8 cellular contexts compared by ENCODE assay signal in the genomic region with DNA sequence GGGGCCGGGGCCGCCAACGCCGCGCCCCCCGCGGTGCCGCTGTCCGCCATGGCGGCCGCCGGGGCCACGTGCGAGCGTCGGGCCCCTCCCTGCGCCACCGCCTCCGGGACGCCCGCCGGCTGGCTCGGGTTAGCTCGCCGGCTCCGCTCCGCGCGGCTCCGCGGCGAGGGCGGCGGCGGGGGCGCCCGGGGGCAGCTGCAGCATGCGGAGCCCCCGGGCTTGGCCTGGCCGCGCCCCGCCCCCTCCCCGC. TPM values are rescaled to one million over a fixed set of nuclear protein-coding genes. Genes with fewer than 3 reads are reported as not detected.
A peak's percentile ranks its signal among the peaks of the same experiment; 100 is the strongest.
DNase-seq lines count a peak whose midpoint lies in the region; ATAC-seq, FAIRE-seq and TF ChIP-seq lines count a peak whose summit lies in the region.
"Not testable (repeated sequence)": the region's sequence is repeated elsewhere in the genome, so short reads cannot be mapped to it uniquely, and the experiment has no call there.

No MANE protein-coding gene starts in this region.

- not testable (repeated sequence) for H3F3A ChIP-seq in OCI-LY1 (ENCODE audit: insufficient read depth, low read length)

- TF ChIP-seq POLR2A in HepG2 (IDR thresholded peaks at IDR 0.05; ENCODE audit: insufficient read depth in 1 of 2, low read depth in 2 of 2, low read length in 2 of 2), result not testable (repeated sequence)

- peaks cover 29% of the 10 kb centered on the region for H3K4me1 Mint-ChIP-seq in activated T-helper 1 cell treated with anti-CD3 and anti-CD28 coated beads, Interleukin-12 subunit alpha, Interleukin-12 subunit beta, Interleukin-2, Interleukin-4 antibody, amounts not matched to agents 30 ng/mL and 10 ng/mL and 1 ng/mL, durations not matched to agents 14 hours and 24 hours and 36 hours (ENCODE audit: low read depth)
- peaks cover 24 to 33% of the 10 kb centered on the region in 2 donors for H3K4me1 Mint-ChIP-seq in effector memory CD8-positive, alpha-beta T cell (ENCODE audit: low read depth in 2 of 2)

- not testable (repeated sequence) for TF ChIP-seq RAD21 in HepG2 (CRISPR knock-in tag; IDR thresholded peaks at IDR 0.05)

- not testable (repeated sequence) for H3K27me3 ChIP-seq in OCI-LY1 (ENCODE audit: insufficient read depth, low read length); HepG2 (ENCODE audit: control insufficient read depth in 1 of 2, insufficient read depth in 2 of 2, low read length in 2 of 2); trophoblast cell (ENCODE audit: insufficient read depth, low read length)

- not testable (repeated sequence) for H3K79me2 ChIP-seq in OCI-LY1 (ENCODE audit: insufficient read depth, low read length)
- H3K79me2 ChIP-seq in HepG2 (ENCODE audit: insufficient read depth, low read length), result peaks cover 26% of the 10 kb centered on the region
- peaks cover 28% of the 10 kb centered on the region for H3K79me2 ChIP-seq in trophoblast cell (ENCODE audit: control insufficient read depth, insufficient read depth, low read length, poor library complexity)

- TF ChIP-seq CTCF in 22Rv1 (IDR thresholded peaks at IDR 0.05); OCI-LY1 (IDR thresholded peaks at IDR 0.05; ENCODE audit: low read length); HepG2 (CRISPR knock-in tag; IDR thresholded peaks at IDR 0.05): not testable (repeated sequence)

- H3K36me3 ChIP-seq in OCI-LY1 (ENCODE audit: insufficient read depth, low read length), result peaks cover 21% of the 10 kb centered on the region; the same call in 1 of the 2 replicates
- peaks cover 0 to 11% of the 10 kb centered on the region in 2 experiments; a peak in 2 of 5 replicates for H3K36me3 ChIP-seq in HepG2 (replicated peaks in 1 of 2; ENCODE audit: control insufficient read depth in 1 of 2, insufficient read depth in 2 of 2, low read length in 2 of 2)
- peaks cover 19 to 26% of the 10 kb centered on the region in 2 experiments for H3K36me3 ChIP-seq in trophoblast cell (ENCODE audit: control insufficient read depth in 1 of 2, insufficient read depth in 2 of 2, low read length in 2 of 2)

- H2BK120ac ChIP-seq in trophoblast cell (ENCODE audit: insufficient read depth, low read length, poor library complexity), result not testable (repeated sequence)

- peak overlapping the region; percentile 91 for H3K4me3 ChIP-seq in OCI-LY1 (ENCODE audit: low read depth, low read length, poor library complexity, severe bottlenecking)
- peak overlapping the region; percentile 76 to 95 (median 79); a peak in 4 of 6 replicates for H3K4me3 ChIP-seq in HepG2 (replicated peaks in 1 of 3; ENCODE audit: insufficient read depth in 1 of 3, low read depth in 2 of 3, low read length in 3 of 3)
- H3K4me3 ChIP-seq in trophoblast cell (ENCODE audit: low read depth, low read length), result peak overlapping the region; percentile 97

- H4K20me1 ChIP-seq in OCI-LY1 (ENCODE audit: insufficient read depth, low read length); HepG2 (ENCODE audit: insufficient read depth, low read length): not testable (repeated sequence)

- H3K23ac ChIP-seq in trophoblast cell (ENCODE audit: low read length), result not testable (repeated sequence)

- 0% methylated on average over 7 of the region's 43 CpGs for WGBS in HepG2 (ENCODE audit: low lambda C conversion rate)
- WGBS in trophoblast cell (ENCODE audit: extremely low coverage, insufficient coverage, insufficient read length), result no CpG with 5 or more reads among the region's 43 CpGs

- not testable (repeated sequence) for H3K9me2 ChIP-seq in OCI-LY1 (ENCODE audit: low read depth, low read length)

- not testable (repeated sequence) for H3K27me3 Mint-ChIP-seq in activated T-helper 1 cell treated with anti-CD3 and anti-CD28 coated beads, Interleukin-12 subunit alpha, Interleukin-12 subunit beta, Interleukin-2, Interleukin-4 antibody, amounts not matched to agents 30 ng/mL and 10 ng/mL and 1 ng/mL, durations not matched to agents 14 hours and 24 hours and 36 hours (ENCODE audit: insufficient read depth); effector memory CD8-positive, alpha-beta T cell

- not testable (repeated sequence) for H3K27ac Mint-ChIP-seq in activated T-helper 1 cell treated with anti-CD3 and anti-CD28 coated beads, Interleukin-12 subunit alpha, Interleukin-12 subunit beta, Interleukin-2, Interleukin-4 antibody, amounts not matched to agents 30 ng/mL and 10 ng/mL and 1 ng/mL, durations not matched to agents 14 hours and 24 hours and 36 hours
- H3K27ac Mint-ChIP-seq in effector memory CD8-positive, alpha-beta T cell, result peak overlapping the region; percentile 88 to 90

- peak overlapping the region; percentile 86 for H3K4me3 Mint-ChIP-seq in activated T-helper 1 cell treated with anti-CD3 and anti-CD28 coated beads, Interleukin-12 subunit alpha, Interleukin-12 subunit beta, Interleukin-2, Interleukin-4 antibody, amounts not matched to agents 30 ng/mL and 10 ng/mL and 1 ng/mL, durations not matched to agents 14 hours and 24 hours and 36 hours
- H3K4me3 Mint-ChIP-seq in effector memory CD8-positive, alpha-beta T cell, result peak overlapping the region; percentile 86 to 89

- peak overlapping the region; percentile 78 for H3K14ac ChIP-seq in trophoblast cell (ENCODE audit: low read length)

- H2AFZ ChIP-seq in OCI-LY1 (ENCODE audit: low read length); HepG2 (ENCODE audit: low read length); trophoblast cell (ENCODE audit: insufficient read depth, low read length, poor library complexity): not testable (repeated sequence)

- H2AK5ac ChIP-seq in trophoblast cell (ENCODE audit: low read length), result not testable (repeated sequence)

- not testable (repeated sequence) for H2BK12ac ChIP-seq in trophoblast cell (ENCODE audit: low read length)

- not testable (repeated sequence) for FAIRE-seq in HepG2 (lab: Jason Lieb, UNC)

- ATAC-seq in GM18867 (IDR thresholded peaks at IDR 0.05; ENCODE audit: unreplicated experiment) (peak; percentile 11), HG02759 (IDR thresholded peaks at IDR 0.05; ENCODE audit: unreplicated experiment) (peak; percentile 22)
- peak; percentile 11 for ATAC-seq in effector memory CD8-positive, alpha-beta T cell (replicated peaks)
- not testable (repeated sequence) for ATAC-seq in HepG2

- not testable (repeated sequence) for DNase-seq in activated T-helper 1 cell treated with anti-CD3 and anti-CD28 coated beads, Interleukin-12 subunit alpha, Interleukin-12 subunit beta, Interleukin-2, Interleukin-4 antibody, amounts not matched to agents 30 ng/mL and 10 ng/mL and 1 ng/mL, durations not matched to agents 14 hours and 24 hours and 36 hours (ENCODE audit: low spot score); effector memory CD8-positive, alpha-beta T cell; HepG2 (ENCODE audit: low spot score); trophoblast cell

- peak overlapping the region; percentile 23 for H2BK5ac ChIP-seq in trophoblast cell (ENCODE audit: low read depth, low read length, poor library complexity)

- not testable (repeated sequence) for TF ChIP-seq EP300 in HepG2 (IDR thresholded peaks at IDR 0.05; ENCODE audit: low read depth in 2 of 2, low read length in 2 of 2); HepG2 (CRISPR knock-in tag; IDR thresholded peaks at IDR 0.05; ENCODE audit: borderline replicate concordance)

- not testable (repeated sequence) for H3K9me3 Mint-ChIP-seq in activated T-helper 1 cell treated with anti-CD3 and anti-CD28 coated beads, Interleukin-12 subunit alpha, Interleukin-12 subunit beta, Interleukin-2, Interleukin-4 antibody, amounts not matched to agents 30 ng/mL and 10 ng/mL and 1 ng/mL, durations not matched to agents 14 hours and 24 hours and 36 hours; effector memory CD8-positive, alpha-beta T cell

- peak overlapping the region; percentile 91; the same call in 1 of the 2 replicates for H3K9ac ChIP-seq in OCI-LY1 (ENCODE audit: low read length)
- H3K9ac ChIP-seq in HepG2 (ENCODE audit: insufficient read depth, low read depth, low read length), result peak overlapping the region; percentile 79
- peak overlapping the region; percentile 92 for H3K9ac ChIP-seq in trophoblast cell (ENCODE audit: low read length)

- not testable (repeated sequence) for H3K9me3 ChIP-seq in OCI-LY1 (ENCODE audit: low read length); HepG2 (ENCODE audit: low read length); trophoblast cell (ENCODE audit: insufficient read depth, low read depth, low read length)

- intact Hi-C loops in activated T-helper 1 cell treated with anti-CD3 and anti-CD28 coated beads, Interleukin-12 subunit alpha, Interleukin-12 subunit beta, Interleukin-2, Interleukin-4 antibody, amounts not matched to agents 30 ng/mL and 10 ng/mL and 1 ng/mL, durations not matched to agents 14 hours and 24 hours and 36 hours (cut with micrococcal nuclease), result loop anchor here (1.0 kb wide), 4 partner anchors 16 to 59 kb away; partner anchors contain the start of genes DNAJC4 and ESRRA
- intact Hi-C loops in HepG2 (cut with micrococcal nuclease; ENCODE audit: unreplicated experiment), result loop anchor here (5.0 kb wide), 1 partner anchor 56 kb away; the partner anchor contains the start of gene CATSPERZ

- not testable (repeated sequence) for H4K12ac ChIP-seq in trophoblast cell (ENCODE audit: low read depth, low read length)

- not testable (repeated sequence) for H3K36me3 Mint-ChIP-seq in activated T-helper 1 cell treated with anti-CD3 and anti-CD28 coated beads, Interleukin-12 subunit alpha, Interleukin-12 subunit beta, Interleukin-2, Interleukin-4 antibody, amounts not matched to agents 30 ng/mL and 10 ng/mL and 1 ng/mL, durations not matched to agents 14 hours and 24 hours and 36 hours (ENCODE audit: low read depth)
- H3K36me3 Mint-ChIP-seq in effector memory CD8-positive, alpha-beta T cell (ENCODE audit: insufficient read depth), result peaks cover 12% of the 10 kb centered on the region

- POLR2A ChIA-PET in HepG2 (lab: Yijun Ruan, JAX), result interaction anchor here (1.2 to 8.3 kb wide), 7 partner anchors 9 to 71 kb away, joined by 5 to 113 read pairs (median 7); partner anchors contain the start of genes NUDT22, PRDX5, STIP1 and TRMT112

- not testable (repeated sequence) for H3K4ac ChIP-seq in trophoblast cell (ENCODE audit: low read depth, low read length)

- peak overlapping the region; percentile 58 for H4K8ac ChIP-seq in trophoblast cell (ENCODE audit: low read depth, low read length)

- CTCF ChIA-PET in HepG2 (lab: Yijun Ruan, JAX; ENCODE audit: low intra/inter-chr PET ratio, low total read pairs), result not testable (repeated sequence)

- BruUV-seq in HepG2 (replicated peaks; lab: Mats Ljungman, UMichigan), result not testable (repeated sequence)

- peak overlapping the region; percentile 97 for H3K27ac ChIP-seq in 22Rv1
- H3K27ac ChIP-seq in OCI-LY1 (ENCODE audit: low read depth, low read length, poor library complexity, severe bottlenecking), result not testable (repeated sequence)
- peak overlapping the region; percentile 68 for H3K27ac ChIP-seq in HepG2 (ENCODE audit: extremely low read length, insufficient read depth, low read length)
- peak overlapping the region; percentile 87 for H3K27ac ChIP-seq in trophoblast cell (ENCODE audit: low read depth, low read length)

- in situ Hi-C loops in HepG2 (cut with HindIII; ENCODE audit: extremely low pct_ligation_motif_present, low pct_unique_long_range_greater_than_20kb), result not testable (repeated sequence)

- not testable (repeated sequence) for H3K4me2 ChIP-seq in OCI-LY1 (ENCODE audit: low read length); HepG2 (ENCODE audit: low read depth, low read length)
- peak overlapping the region; percentile 73 for H3K4me2 ChIP-seq in trophoblast cell (ENCODE audit: low read length)

- H3K4me1 ChIP-seq in OCI-LY1 (ENCODE audit: insufficient read depth, low read length, severe bottlenecking), result peaks cover 56% of the 10 kb centered on the region
- peaks cover 66% of the 10 kb centered on the region for H3K4me1 ChIP-seq in HepG2 (ENCODE audit: insufficient read depth, low read length)
- peaks cover 24 to 36% of the 10 kb centered on the region in 2 experiments for H3K4me1 ChIP-seq in trophoblast cell (ENCODE audit: control insufficient read depth in 1 of 2, insufficient read depth in 2 of 2, low read length in 2 of 2)

- H4K91ac ChIP-seq in trophoblast cell (ENCODE audit: low read depth, low read length), result peak overlapping the region; percentile 75

- peaks cover 40% of the 10 kb centered on the region for H3K79me1 ChIP-seq in trophoblast cell (ENCODE audit: low read length)

- not testable (repeated sequence) for H3K18ac ChIP-seq in trophoblast cell (ENCODE audit: low read length)

RNA-seq across cellular contexts. Expression of gene PPP1R14B, which starts 0.2 kb away (rescaled TPM):
- 238 and 248 TPM in 2 replicates for total RNA-seq in activated T-helper 1 cell treated with anti-CD3 and anti-CD28 coated beads, Interleukin-12 subunit alpha, Interleukin-12 subunit beta, Interleukin-2, Interleukin-4 antibody, amounts not matched to agents 30 ng/mL and 10 ng/mL and 1 ng/mL, durations not matched to agents 14 hours and 24 hours and 36 hours
- total RNA-seq in HepG2 (2016; rRNA removed; fragmentation: Illumina TruSeq; extraction: Trizol), result 120 and 148 TPM in 2 replicates
- 601 and 608 TPM in 2 replicates for total RNA-seq in HepG2 (2016; cell fraction: cytosol; rRNA removed; fragmentation: Illumina TruSeq; extraction: Trizol; ENCODE audit: low read depth)
- 105 and 157 TPM in 2 replicates for total RNA-seq in HepG2 (2016; cell fraction: insoluble cytoplasmic fraction; rRNA removed; fragmentation: Illumina TruSeq; extraction: Trizol)
- 455 and 460 TPM in 2 replicates for total RNA-seq in HepG2 (2016; cell fraction: membrane; rRNA removed; fragmentation: Illumina TruSeq; extraction: Trizol)
- total RNA-seq in HepG2 (2016; cell fraction: nucleus; rRNA removed; fragmentation: Illumina TruSeq; extraction: Trizol), result 61.8 and 68.9 TPM in 2 replicates
- polyA plus RNA-seq in HepG2 (2011; rRNA removed), result 110 and 111 TPM in 2 replicates
- 95.7 and 131 TPM in 2 replicates for polyA plus RNA-seq in HepG2 (2011; cell fraction: cytosol; rRNA removed)
- polyA plus RNA-seq in HepG2 (2011; cell fraction: nucleus; rRNA removed), result 65.2 and 70.2 TPM in 2 replicates
- 85.4 and 91.2 TPM in 2 replicates for polyA plus RNA-seq in HepG2 (2012)
- 679 and 681 TPM in 2 replicates for polyA plus RNA-seq in HepG2 (2016; cell fraction: cytosol; fragmentation: Illumina TruSeq; extraction: Trizol; ENCODE audit: low read depth)
- 111 and 115 TPM in 2 replicates for polyA plus RNA-seq in HepG2 (2016; cell fraction: insoluble cytoplasmic fraction; fragmentation: Illumina TruSeq; extraction: Trizol; ENCODE audit: low read depth)
- 417 and 441 TPM in 2 replicates for polyA plus RNA-seq in HepG2 (2016; cell fraction: membrane; fragmentation: Illumina TruSeq; extraction: Trizol; ENCODE audit: low read depth)
- polyA plus RNA-seq in HepG2 (2016; cell fraction: nucleus; fragmentation: Illumina TruSeq; extraction: Trizol; ENCODE audit: insufficient read depth, low read depth), result 105 and 136 TPM in 2 replicates
- 28.2 and 115 TPM in 2 replicates for polyA minus RNA-seq in HepG2 (2011; rRNA and poly(A)+ RNA removed; ENCODE audit: low replicate concordance)
- 27.3 and 27.5 TPM in 2 replicates for polyA minus RNA-seq in HepG2 (2011; cell fraction: cytosol; rRNA and poly(A)+ RNA removed)
- polyA minus RNA-seq in HepG2 (2011; cell fraction: nucleus; rRNA and poly(A)+ RNA removed), result 10.6 and 13.1 TPM in 2 replicates
- 390 and 396 TPM in 2 replicates for polyA plus RNA-seq in trophoblast cell (2013)

RNA-seq across cellular contexts. Expression of gene PLCB3, which starts 4.8 kb away (rescaled TPM):
- total RNA-seq in activated T-helper 1 cell treated with anti-CD3 and anti-CD28 coated beads, Interleukin-12 subunit alpha, Interleukin-12 subunit beta, Interleukin-2, Interleukin-4 antibody, amounts not matched to agents 30 ng/mL and 10 ng/mL and 1 ng/mL, durations not matched to agents 14 hours and 24 hours and 36 hours, result 13.4 and 14.2 TPM in 2 replicates
- total RNA-seq in HepG2 (2016; rRNA removed; fragmentation: Illumina TruSeq; extraction: Trizol), result 11.0 and 13.8 TPM in 2 replicates
- total RNA-seq in HepG2 (2016; cell fraction: cytosol; rRNA removed; fragmentation: Illumina TruSeq; extraction: Trizol; ENCODE audit: low read depth), result 1.0 and 1.3 TPM in 2 replicates
- 8.3 and 13.7 TPM in 2 replicates for total RNA-seq in HepG2 (2016; cell fraction: insoluble cytoplasmic fraction; rRNA removed; fragmentation: Illumina TruSeq; extraction: Trizol)
- total RNA-seq in HepG2 (2016; cell fraction: membrane; rRNA removed; fragmentation: Illumina TruSeq; extraction: Trizol), result 4.1 and 4.8 TPM in 2 replicates
- total RNA-seq in HepG2 (2016; cell fraction: nucleus; rRNA removed; fragmentation: Illumina TruSeq; extraction: Trizol), result 10.2 and 12.9 TPM in 2 replicates
- polyA plus RNA-seq in HepG2 (2011; rRNA removed), result 7.5 and 9.0 TPM in 2 replicates
- polyA plus RNA-seq in HepG2 (2011; cell fraction: cytosol; rRNA removed), result 4.0 and 5.1 TPM in 2 replicates
- polyA plus RNA-seq in HepG2 (2011; cell fraction: nucleus; rRNA removed), result 41.8 and 57.9 TPM in 2 replicates
- 4.3 TPM in 2 replicates for polyA plus RNA-seq in HepG2 (2012)
- 0.59 and 0.66 TPM in 2 replicates for polyA plus RNA-seq in HepG2 (2016; cell fraction: cytosol; fragmentation: Illumina TruSeq; extraction: Trizol; ENCODE audit: low read depth)
- polyA plus RNA-seq in HepG2 (2016; cell fraction: insoluble cytoplasmic fraction; fragmentation: Illumina TruSeq; extraction: Trizol; ENCODE audit: low read depth), result 7.0 and 8.7 TPM in 2 replicates
- polyA plus RNA-seq in HepG2 (2016; cell fraction: membrane; fragmentation: Illumina TruSeq; extraction: Trizol; ENCODE audit: low read depth), result 1.6 and 1.9 TPM in 2 replicates
- polyA plus RNA-seq in HepG2 (2016; cell fraction: nucleus; fragmentation: Illumina TruSeq; extraction: Trizol; ENCODE audit: insufficient read depth, low read depth), result 30.9 and 31.3 TPM in 2 replicates
- polyA minus RNA-seq in HepG2 (2011; rRNA and poly(A)+ RNA removed; ENCODE audit: low replicate concordance), result 16.2 and 72.0 TPM in 2 replicates
- polyA minus RNA-seq in HepG2 (2011; cell fraction: cytosol; rRNA and poly(A)+ RNA removed), result 6.0 and 9.0 TPM in 2 replicates
- 7.6 and 9.8 TPM in 2 replicates for polyA minus RNA-seq in HepG2 (2011; cell fraction: nucleus; rRNA and poly(A)+ RNA removed)
- 26.2 and 26.8 TPM in 2 replicates for polyA plus RNA-seq in trophoblast cell (2013)

RNA-seq across cellular contexts. Expression of gene FKBP2, which starts 5.7 kb away (rescaled TPM):
- total RNA-seq in activated T-helper 1 cell treated with anti-CD3 and anti-CD28 coated beads, Interleukin-12 subunit alpha, Interleukin-12 subunit beta, Interleukin-2, Interleukin-4 antibody, amounts not matched to agents 30 ng/mL and 10 ng/mL and 1 ng/mL, durations not matched to agents 14 hours and 24 hours and 36 hours, result 32.6 and 34.3 TPM in 2 replicates
- total RNA-seq in HepG2 (2016; rRNA removed; fragmentation: Illumina TruSeq; extraction: Trizol), result 29.4 and 53.3 TPM in 2 replicates
- total RNA-seq in HepG2 (2016; cell fraction: cytosol; rRNA removed; fragmentation: Illumina TruSeq; extraction: Trizol; ENCODE audit: low read depth), result 18.2 and 19.3 TPM in 2 replicates
- total RNA-seq in HepG2 (2016; cell fraction: insoluble cytoplasmic fraction; rRNA removed; fragmentation: Illumina TruSeq; extraction: Trizol), result 32.3 and 56.4 TPM in 2 replicates
- total RNA-seq in HepG2 (2016; cell fraction: membrane; rRNA removed; fragmentation: Illumina TruSeq; extraction: Trizol), result 18.4 and 23.6 TPM in 2 replicates
- total RNA-seq in HepG2 (2016; cell fraction: nucleus; rRNA removed; fragmentation: Illumina TruSeq; extraction: Trizol), result 36.5 and 38.1 TPM in 2 replicates
- 30.1 and 36.0 TPM in 2 replicates for polyA plus RNA-seq in HepG2 (2011; rRNA removed)
- 43.4 and 54.7 TPM in 2 replicates for polyA plus RNA-seq in HepG2 (2011; cell fraction: cytosol; rRNA removed)
- 26.7 and 33.6 TPM in 2 replicates for polyA plus RNA-seq in HepG2 (2011; cell fraction: nucleus; rRNA removed)
- polyA plus RNA-seq in HepG2 (2012), result 49.8 and 55.5 TPM in 2 replicates
- 23.8 and 29.7 TPM in 2 replicates for polyA plus RNA-seq in HepG2 (2016; cell fraction: cytosol; fragmentation: Illumina TruSeq; extraction: Trizol; ENCODE audit: low read depth)
- 44.0 and 46.7 TPM in 2 replicates for polyA plus RNA-seq in HepG2 (2016; cell fraction: insoluble cytoplasmic fraction; fragmentation: Illumina TruSeq; extraction: Trizol; ENCODE audit: low read depth)
- polyA plus RNA-seq in HepG2 (2016; cell fraction: membrane; fragmentation: Illumina TruSeq; extraction: Trizol; ENCODE audit: low read depth), result 22.8 and 23.9 TPM in 2 replicates
- polyA plus RNA-seq in HepG2 (2016; cell fraction: nucleus; fragmentation: Illumina TruSeq; extraction: Trizol; ENCODE audit: insufficient read depth, low read depth), result 104 and 111 TPM in 2 replicates
- polyA minus RNA-seq in HepG2 (2011; rRNA and poly(A)+ RNA removed; ENCODE audit: low replicate concordance), result 21.5 and 47.8 TPM in 2 replicates
- polyA minus RNA-seq in HepG2 (2011; cell fraction: cytosol; rRNA and poly(A)+ RNA removed), result 13.1 and 15.1 TPM in 2 replicates
- polyA minus RNA-seq in HepG2 (2011; cell fraction: nucleus; rRNA and poly(A)+ RNA removed), result 5.5 and 7.8 TPM in 2 replicates
- 78.2 and 80.2 TPM in 2 replicates for polyA plus RNA-seq in trophoblast cell (2013)

RNA-seq across cellular contexts. Expression of gene VEGFB, which starts 12.2 kb away (rescaled TPM):
- 55.5 and 60.2 TPM in 2 replicates for total RNA-seq in activated T-helper 1 cell treated with anti-CD3 and anti-CD28 coated beads, Interleukin-12 subunit alpha, Interleukin-12 subunit beta, Interleukin-2, Interleukin-4 antibody, amounts not matched to agents 30 ng/mL and 10 ng/mL and 1 ng/mL, durations not matched to agents 14 hours and 24 hours and 36 hours
- total RNA-seq in HepG2 (2016; rRNA removed; fragmentation: Illumina TruSeq; extraction: Trizol), result 10.1 and 11.3 TPM in 2 replicates
- total RNA-seq in HepG2 (2016; cell fraction: cytosol; rRNA removed; fragmentation: Illumina TruSeq; extraction: Trizol; ENCODE audit: low read depth), result 33.3 and 36.0 TPM in 2 replicates
- total RNA-seq in HepG2 (2016; cell fraction: insoluble cytoplasmic fraction; rRNA removed; fragmentation: Illumina TruSeq; extraction: Trizol), result 7.7 and 10.8 TPM in 2 replicates
- 38.1 and 42.4 TPM in 2 replicates for total RNA-seq in HepG2 (2016; cell fraction: membrane; rRNA removed; fragmentation: Illumina TruSeq; extraction: Trizol)
- total RNA-seq in HepG2 (2016; cell fraction: nucleus; rRNA removed; fragmentation: Illumina TruSeq; extraction: Trizol), result 6.0 and 7.4 TPM in 2 replicates
- polyA plus RNA-seq in HepG2 (2011; rRNA removed), result 9.0 and 10.8 TPM in 2 replicates
- 6.4 and 7.2 TPM in 2 replicates for polyA plus RNA-seq in HepG2 (2011; cell fraction: cytosol; rRNA removed)
- 14.7 and 17.2 TPM in 2 replicates for polyA plus RNA-seq in HepG2 (2011; cell fraction: nucleus; rRNA removed)
- 40.4 and 54.0 TPM in 2 replicates for polyA plus RNA-seq in HepG2 (2012)
- 75.5 and 81.3 TPM in 2 replicates for polyA plus RNA-seq in HepG2 (2016; cell fraction: cytosol; fragmentation: Illumina TruSeq; extraction: Trizol; ENCODE audit: low read depth)
- polyA plus RNA-seq in HepG2 (2016; cell fraction: insoluble cytoplasmic fraction; fragmentation: Illumina TruSeq; extraction: Trizol; ENCODE audit: low read depth), result 19.0 and 24.4 TPM in 2 replicates
- 73.2 and 75.8 TPM in 2 replicates for polyA plus RNA-seq in HepG2 (2016; cell fraction: membrane; fragmentation: Illumina TruSeq; extraction: Trizol; ENCODE audit: low read depth)
- 29.2 and 36.6 TPM in 2 replicates for polyA plus RNA-seq in HepG2 (2016; cell fraction: nucleus; fragmentation: Illumina TruSeq; extraction: Trizol; ENCODE audit: insufficient read depth, low read depth)
- polyA minus RNA-seq in HepG2 (2011; rRNA and poly(A)+ RNA removed; ENCODE audit: low replicate concordance), result 8.3 and 8.6 TPM in 2 replicates
- 9.6 and 10.8 TPM in 2 replicates for polyA minus RNA-seq in HepG2 (2011; cell fraction: cytosol; rRNA and poly(A)+ RNA removed)
- 2.8 and 3.7 TPM in 2 replicates for polyA minus RNA-seq in HepG2 (2011; cell fraction: nucleus; rRNA and poly(A)+ RNA removed)
- 76.2 and 77.7 TPM in 2 replicates for polyA plus RNA-seq in trophoblast cell (2013)

RNA-seq across cellular contexts. Expression of gene DNAJC4, which starts 16.2 kb away (rescaled TPM):
- 18.4 and 19.8 TPM in 2 replicates for total RNA-seq in activated T-helper 1 cell treated with anti-CD3 and anti-CD28 coated beads, Interleukin-12 subunit alpha, Interleukin-12 subunit beta, Interleukin-2, Interleukin-4 antibody, amounts not matched to agents 30 ng/mL and 10 ng/mL and 1 ng/mL, durations not matched to agents 14 hours and 24 hours and 36 hours
- 7.1 and 10.3 TPM in 2 replicates for total RNA-seq in HepG2 (2016; rRNA removed; fragmentation: Illumina TruSeq; extraction: Trizol)
- total RNA-seq in HepG2 (2016; cell fraction: cytosol; rRNA removed; fragmentation: Illumina TruSeq; extraction: Trizol; ENCODE audit: low read depth), result 28.3 and 35.6 TPM in 2 replicates
- 6.3 and 10.4 TPM in 2 replicates for total RNA-seq in HepG2 (2016; cell fraction: insoluble cytoplasmic fraction; rRNA removed; fragmentation: Illumina TruSeq; extraction: Trizol)
- 28.1 and 29.9 TPM in 2 replicates for total RNA-seq in HepG2 (2016; cell fraction: membrane; rRNA removed; fragmentation: Illumina TruSeq; extraction: Trizol)
- 5.2 and 8.8 TPM in 2 replicates for total RNA-seq in HepG2 (2016; cell fraction: nucleus; rRNA removed; fragmentation: Illumina TruSeq; extraction: Trizol)
- polyA plus RNA-seq in HepG2 (2011; rRNA removed), result 60.8 and 70.9 TPM in 2 replicates
- 33.5 and 51.1 TPM in 2 replicates for polyA plus RNA-seq in HepG2 (2011; cell fraction: cytosol; rRNA removed)
- 73.5 and 95.2 TPM in 2 replicates for polyA plus RNA-seq in HepG2 (2011; cell fraction: nucleus; rRNA removed)
- polyA plus RNA-seq in HepG2 (2012), result 39.4 and 41.6 TPM in 2 replicates
- 106 and 114 TPM in 2 replicates for polyA plus RNA-seq in HepG2 (2016; cell fraction: cytosol; fragmentation: Illumina TruSeq; extraction: Trizol; ENCODE audit: low read depth)
- polyA plus RNA-seq in HepG2 (2016; cell fraction: insoluble cytoplasmic fraction; fragmentation: Illumina TruSeq; extraction: Trizol; ENCODE audit: low read depth), result 22.4 and 29.3 TPM in 2 replicates
- polyA plus RNA-seq in HepG2 (2016; cell fraction: membrane; fragmentation: Illumina TruSeq; extraction: Trizol; ENCODE audit: low read depth), result 95.1 and 103 TPM in 2 replicates
- 38.2 and 42.5 TPM in 2 replicates for polyA plus RNA-seq in HepG2 (2016; cell fraction: nucleus; fragmentation: Illumina TruSeq; extraction: Trizol; ENCODE audit: insufficient read depth, low read depth)
- polyA minus RNA-seq in HepG2 (2011; rRNA and poly(A)+ RNA removed; ENCODE audit: low replicate concordance), result 22.4 and 24.1 TPM in 2 replicates
- 10.7 and 10.8 TPM in 2 replicates for polyA minus RNA-seq in HepG2 (2011; cell fraction: cytosol; rRNA and poly(A)+ RNA removed)
- polyA minus RNA-seq in HepG2 (2011; cell fraction: nucleus; rRNA and poly(A)+ RNA removed), result 6.1 and 7.1 TPM in 2 replicates
- 32.7 and 35.1 TPM in 2 replicates for polyA plus RNA-seq in trophoblast cell (2013)
